Comparison of ENCODE assay signal across 20 cellular contexts in the genomic region with DNA sequence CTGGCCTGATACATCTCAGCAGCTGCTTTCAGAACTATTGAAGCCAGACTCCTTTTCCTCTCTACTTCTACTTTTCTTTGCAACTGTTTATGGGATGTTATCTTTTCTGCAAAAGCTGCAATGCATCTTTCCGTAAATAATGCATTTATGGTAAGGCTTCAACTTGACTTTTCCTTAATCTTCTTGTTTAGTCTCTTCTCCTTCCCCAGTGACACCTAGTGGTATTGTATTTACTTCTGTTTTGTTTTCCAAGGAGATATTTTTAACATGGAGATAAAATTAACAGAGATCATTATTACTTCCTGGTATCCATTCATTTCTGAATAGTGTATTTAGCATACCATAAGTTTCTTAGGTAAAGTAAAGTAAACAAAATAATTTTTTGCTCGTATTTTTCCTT.
DNase-seq lines count a peak whose midpoint lies in the region; ATAC-seq, FAIRE-seq and TF ChIP-seq lines count a peak whose summit lies in the region.
"Had no signal": no experiment of that assay in that cellular context is flagged by ENCODE, and none has a peak within 500 bp of the region (broad histone marks: within the 10 kb centered on the region; RNA-seq: fewer than 3 reads in every experiment).

No MANE protein-coding gene starts in this region.

- no peak overlapping the region for H3K9ac ChIP-seq in PC-3 (ENCODE audit: low read length)
- H3K9ac ChIP-seq in kidney (ENCODE audit: low read length in 2 of 2), result no peak overlapping the region

- no peak for FAIRE-seq in kidney (lab: Jason Lieb, UNC)
- FAIRE-seq: small intestine had no signal

- H3K4me1 ChIP-seq in PC-3 (ENCODE audit: insufficient read depth, low read length) (no peaks in the 10 kb centered on the region), kidney (ENCODE audit: control insufficient read depth in 1 of 2, insufficient read depth in 1 of 2, low read depth in 1 of 2, low read length in 2 of 2) (no peaks in the 10 kb centered on the region)
- H3K4me1 ChIP-seq: BE2C, gastroesophageal sphincter, left ventricle myocardium inferior, suprapubic skin had no signal

- no TSS peak for BruUV-seq in PC-3 (replicated peaks; lab: Mats Ljungman, UMichigan)

- no peaks in the 10 kb centered on the region for H3K9me2 ChIP-seq in PC-3 (replicated peaks; ENCODE audit: low read length)

- peak; percentile 20 for DNase-seq in H4 (ENCODE audit: low spot score)
- peak; percentile 10 for DNase-seq in PC-3
- DNase-seq in epithelial cell of esophagus (ENCODE audit: low read depth), result peak; percentile 29
- peak; percentile 10 for DNase-seq in pons (ENCODE audit: low spot score)
- DNase-seq in kidney, result no peak
- no peak for DNase-seq in retina
- no peak for DNase-seq in activated T-cell treated with anti-CD3 and anti-CD28 coated beads, Interleukin-2, amount 50 U/mL, for 1 hour
- DNase-seq: activated effector memory CD4-positive, alpha-beta T cell treated with anti-CD3 and anti-CD28 coated beads, Interleukin-2, amount 50 U/mL, for 16 hours; amygdala; BE2C; DMS 273 treated with DMSO at 0.1 percent for 48 hours; left ventricle myocardium inferior; MM.1S; NCI-H187; ovary; small intestine; T1000 had no signal

- intact Hi-C loops in PC-3 (cut with micrococcal nuclease) (no loop called here), kidney (cut with DNase I) (no loop called here)

- H3K36me3 ChIP-seq in PC-3 (ENCODE audit: low read depth, low read length) (no peaks in the 10 kb centered on the region), kidney (ENCODE audit: control insufficient read depth in 1 of 2, insufficient read depth in 2 of 2, low read length in 2 of 2) (no peaks in the 10 kb centered on the region)
- H3K36me3 ChIP-seq: BE2C, gastroesophageal sphincter, left ventricle myocardium inferior, ovary, suprapubic skin had no signal

- POLR2A ChIA-PET in PC-3 (lab: Charles Lee; ENCODE audit: unreplicated experiment), result no interaction called here

- no peaks in the 10 kb centered on the region for H3K27me3 ChIP-seq in PC-3 (ENCODE audit: low read length)
- H3K27me3 ChIP-seq: BE2C, gastroesophageal sphincter, ovary, suprapubic skin had no signal

- H3K27ac ChIP-seq in PC-3 (ENCODE audit: low read length) (no peak overlapping the region), kidney (ENCODE audit: low read depth in 2 of 2, low read length in 2 of 2) (no peak overlapping the region)
- H3K27ac ChIP-seq: gastroesophageal sphincter, left ventricle myocardium inferior, ovary, SK-N-MC, suprapubic skin had no signal

- TF ChIP-seq CTCF in PC-3 (conservative IDR thresholded peaks at IDR 0.05; ENCODE audit: low read depth, low read length) (peak; percentile 44; the same call in 1 of the 2 replicates), epithelial cell of esophagus (IDR thresholded peaks at IDR 0.05; ENCODE audit: insufficient read depth, low read depth, low read length, missing control alignments) (peak; percentile 38), kidney (IDR thresholded peaks at IDR 0.05; ENCODE audit: borderline replicate concordance, extremely low read depth, insufficient read depth) (no peak)

- no peaks in the 10 kb centered on the region for H3K9me3 ChIP-seq in PC-3 (ENCODE audit: low read length)
- H3K9me3 ChIP-seq in kidney (ENCODE audit: control insufficient read depth in 1 of 2, low read length in 2 of 2), result no peaks in the 10 kb centered on the region
- H3K9me3 ChIP-seq: BE2C, gastroesophageal sphincter, left ventricle myocardium inferior, ovary, suprapubic skin had no signal

- H3K79me2 ChIP-seq in PC-3 (ENCODE audit: low read length), result no peaks in the 10 kb centered on the region

- ATAC-seq in PC-3, result no peak
- ATAC-seq: gastroesophageal sphincter had no signal

- no peaks in the 10 kb centered on the region for H4K20me1 ChIP-seq in PC-3 (ENCODE audit: low read length)

- no peak overlapping the region for H3K4me2 ChIP-seq in PC-3 (ENCODE audit: low read length)

- 0 out of 2 replicates have a peak overlapping the region, but pooled peaks have one; percentile 22 for H2AFZ ChIP-seq in PC-3 (ENCODE audit: low read length)

- CTCF ChIA-PET in PC-3 (lab: Charles Lee), result no interaction called here

- H3K4me3 ChIP-seq in PC-3 (ENCODE audit: low read length) (no peak overlapping the region), epithelial cell of esophagus (ENCODE audit: low read length) (no peak overlapping the region), kidney (ENCODE audit: low read length in 2 of 2) (no peak overlapping the region)
- H3K4me3 ChIP-seq: gastroesophageal sphincter, left ventricle myocardium inferior, ovary, SK-N-MC, suprapubic skin had no signal

- no peaks in the 10 kb centered on the region for H3F3A ChIP-seq in PC-3 (ENCODE audit: low read length, unreplicated experiment)

Comparison
In these comparisons a context has a peak if more than half of its experiments do, and no peak if none do; other contexts are left out.
1. DNase-seq: peak in H4 (single experiment), PC-3 (single experiment), epithelial cell of esophagus (single experiment) and pons (single experiment); none in kidney (single experiment), retina (single experiment) and activated T-cell treated with anti-CD3 and anti-CD28 coated beads, Interleukin-2, amount 50 U/mL, for 1 hour (single experiment).